In the genomic region with DNA sequence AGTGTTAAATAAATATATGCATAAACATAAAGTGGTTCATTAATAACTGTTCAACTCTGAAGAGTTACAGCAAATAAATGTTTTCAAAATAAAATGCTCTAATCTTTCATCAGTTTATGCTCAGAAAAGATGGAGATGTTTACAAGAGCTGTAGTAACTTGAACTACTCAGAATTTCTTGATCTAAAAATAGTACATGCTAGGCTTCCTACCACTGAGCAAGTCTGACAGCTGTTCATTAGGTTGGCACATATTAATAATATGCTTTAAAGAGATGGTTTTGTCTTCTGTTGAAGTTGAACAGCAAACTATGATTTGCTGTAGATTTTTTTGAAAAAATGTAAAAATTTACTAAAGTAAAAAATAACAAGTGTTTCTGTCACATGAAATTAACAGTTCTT, we compare ENCODE assay signal across 32 cellular contexts. TPM values are rescaled to one million over a fixed set of nuclear protein-coding genes. Genes with fewer than 3 reads are reported as not detected.
"Had no signal": no experiment of that assay in that cellular context is flagged by ENCODE, and none has a peak within 500 bp of the region (broad histone marks: within the 10 kb centered on the region; RNA-seq: fewer than 3 reads in every experiment).

No MANE protein-coding gene starts in this region.

- DNase-seq: colonic mucosa; dermis blood vessel endothelial cell; effector memory CD4-positive, alpha-beta T cell; foreskin keratinocyte; glutamatergic neuron; heart right ventricle; hippocampal formation; immature natural killer cell; islet precursor cell; kidney glomerular epithelial cell; left colon; left ventricle myocardium superior; lower lobe of right lung; naive B cell; pancreas; spleen; stimulated activated CD4-positive, alpha-beta T cell treated with anti-CD3 and anti-CD28 coated beads, Interleukin-4, amount 100 ng/mL, for 4 hours; stimulated activated naive CD8-positive, alpha-beta T cell treated with anti-CD3 and anti-CD28 coated beads, Interleukin-15, Interleukin-2, amounts not matched to agents 100 U/mL and 50 U/mL, for 24 hours; substantia nigra; testis; tibial artery had no signal

- H3K36me3 ChIP-seq: colonic mucosa, esophagus muscularis mucosa, heart right ventricle, lower lobe of right lung, neutrophil, pancreas, spleen, tibial artery had no signal

- H3K27ac ChIP-seq: colonic mucosa, esophagus muscularis mucosa, foreskin keratinocyte, heart right ventricle, lower lobe of right lung, neutrophil, pancreas, skin epidermis, spleen, testis, tibial artery had no signal

- H3K4me3 ChIP-seq: colonic mucosa, esophagus muscularis mucosa, heart right ventricle, lower lobe of right lung, pancreas, skin epidermis, spleen, testis, tibial artery had no signal

- H3K9me3 ChIP-seq: colonic mucosa, esophagus muscularis mucosa, heart right ventricle, lower lobe of right lung, neutrophil, pancreas, spleen, testis, tibial artery had no signal

- H3K4me1 ChIP-seq: colonic mucosa, foreskin keratinocyte, lower lobe of right lung, pancreas, spleen, testis had no signal

- ATAC-seq: foreskin keratinocyte; heart right ventricle; left colon; left ventricle myocardium superior; natural killer cell treated with Interleukin-12 subunit alpha and Interleukin-12 subunit beta and Interleukin-15 and Interleukin-18, amount 100 ng/mL, for 72 hours; pancreas; sciatic nerve; stimulated activated memory B cell treated with anti-CD40 and anti-IgM and Interleukin-4, amounts not matched to agents 10 μg/mL and 1 μg/mL and 100 μg/mL, for 72 hours; stimulated activated naive CD8-positive, alpha-beta T cell treated with anti-CD3 and anti-CD28 coated beads, Interleukin-15, Interleukin-2, amounts not matched to agents 100 U/mL and 50 U/mL, for 24 hours had no signal

- H3K27me3 ChIP-seq: colonic mucosa, esophagus muscularis mucosa, pancreas, testis, tibial artery had no signal

RNA-seq across cellular contexts. Expression of a gene that starts 10.8 kb away (rescaled TPM):
- total RNA-seq: colonic mucosa; dermis blood vessel endothelial cell; endothelial cell of umbilical vein; fibroblast of lung; foreskin keratinocyte; left colon; mesenteric fat pad; natural killer cell treated with Interleukin-12 subunit alpha and Interleukin-12 subunit beta and Interleukin-15 and Interleukin-18, amount 100 ng/mL, for 72 hours; neural crest cell; omental fat pad; pancreas; sciatic nerve; testis had no signal
- polyA plus RNA-seq: fibroblast of lung, foreskin keratinocyte, immature natural killer cell had no signal
